In the genomic region with DNA sequence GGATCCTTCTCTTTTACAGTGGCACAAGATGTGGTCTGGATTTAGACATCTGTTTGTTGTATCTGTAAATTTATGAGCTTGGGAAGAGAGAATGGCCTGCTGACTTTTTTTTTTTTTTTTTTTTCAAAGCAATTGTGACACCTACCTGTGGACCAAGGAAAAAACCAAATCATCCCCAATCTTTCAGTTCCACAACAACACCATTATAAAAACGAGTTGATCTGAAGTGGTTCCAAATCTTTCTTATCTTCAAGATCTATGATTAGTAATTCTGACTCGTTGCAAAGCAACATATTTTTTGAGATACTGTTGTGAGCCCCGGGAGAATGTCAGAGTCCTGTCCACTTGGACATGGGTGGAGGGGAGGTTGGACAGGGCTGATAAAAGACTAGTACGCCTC, we compare ENCODE assay signal across 18 cellular contexts. TPM values are rescaled to one million over a fixed set of nuclear protein-coding genes. Genes with fewer than 3 reads are reported as not detected.
DNase-seq lines count a peak whose midpoint lies in the region; ATAC-seq, FAIRE-seq and TF ChIP-seq lines count a peak whose summit lies in the region.
"Had no signal": no experiment of that assay in that cellular context is flagged by ENCODE, and none has a peak within 500 bp of the region (broad histone marks: within the 10 kb centered on the region; RNA-seq: fewer than 3 reads in every experiment).

No MANE protein-coding gene starts in this region.

- H3K9me3 Mint-ChIP-seq in stimulated activated memory B cell treated with anti-CD40 and anti-IgM and Interleukin-4, amounts not matched to agents 10 μg/mL and 1 μg/mL and 100 μg/mL, for 72 hours: no peaks in the 10 kb centered on the region
- H3K9me3 Mint-ChIP-seq: activated naive CD4-positive, alpha-beta T cell treated with anti-CD3 and anti-CD28 coated beads for 36 hours had no signal

- peaks cover 12% of the 10 kb centered on the region; the same call in 1 of the 2 replicates for H3K27me3 ChIP-seq in BLaER1
- H3K27me3 ChIP-seq in K562 (ENCODE audit: control insufficient read depth in 2 of 2, insufficient read depth in 2 of 2, low read length in 2 of 2): peaks cover 8 to 11% of the 10 kb centered on the region in 2 experiments; a peak in 2 of 5 replicates
- H3K27me3 ChIP-seq in thyroid gland: peaks cover 6% of the 10 kb centered on the region

- no TSS peak for BruUV-seq in K562 (replicated peaks; lab: Mats Ljungman, UMichigan)

- intact Hi-C loops in K562 (cut with micrococcal nuclease): no loop called here
- intact Hi-C loops in thyroid gland (cut with DNase I): no loop called here

- H3K9me3 ChIP-seq in BLaER1 (peaks cover 31% of the 10 kb centered on the region), K562 (replicated peaks; ENCODE audit: control insufficient read depth, insufficient read depth, low read depth, low read length) (no peaks in the 10 kb centered on the region), thyroid gland (no peaks in the 10 kb centered on the region)
- H3K9me3 ChIP-seq: mucosa of descending colon, psoas muscle, vagina had no signal

- no peak for TF ChIP-seq RAD21 in K562 (CRISPR knock-in tag; conservative IDR thresholded peaks at IDR 0.05 in 1 of 2, IDR thresholded peaks at IDR 0.05 in 1 of 2)

- peaks cover 74% of the 10 kb centered on the region for H3K27me3 Mint-ChIP-seq in stimulated activated memory B cell treated with anti-CD40 and anti-IgM and Interleukin-4, amounts not matched to agents 10 μg/mL and 1 μg/mL and 100 μg/mL, for 72 hours

- H3K36me3 ChIP-seq in BLaER1 (peaks cover 87% of the 10 kb centered on the region), K562 (ENCODE audit: control insufficient read depth, insufficient read depth, low read length) (no peaks in the 10 kb centered on the region), thyroid gland (no peaks in the 10 kb centered on the region)

- in situ Hi-C loops in K562 (cut with MboI): no loop called here

- H4K20me1 ChIP-seq in BLaER1 (peaks cover 97% of the 10 kb centered on the region), K562 (replicated peaks; ENCODE audit: control insufficient read depth, insufficient read depth, low read length) (no peaks in the 10 kb centered on the region)

- peak; percentile 55 for DNase-seq in NCI-H1105 treated with DMSO at 0.1 percent for 48 hours (lab: John Stamatoyannopoulos, UW)
- DNase-seq in K562 (ENCODE audit: extremely low read depth in 1 of 4, low spot score in 3 of 4): no peak
- peak; percentile 49 for DNase-seq in left kidney (ENCODE audit: low read depth, low spot score)
- DNase-seq in thyroid gland: no peak
- no peak for DNase-seq in NOMO-1 treated with DMSO at 0.1 percent for 48 hours (lab: John Stamatoyannopoulos, UW; ENCODE audit: unreplicated experiment)
- DNase-seq in NCI-H69 (lab: John Stamatoyannopoulos, UW): no peak
- DNase-seq: activated CD8-positive, alpha-beta T cell treated with anti-CD3 and anti-CD28 coated beads for 36 hours; activated naive CD4-positive, alpha-beta T cell treated with anti-CD3 and anti-CD28 coated beads for 36 hours; mucosa of descending colon; NCI-H2227 treated with DMSO at 0.1 percent for 48 hours; psoas muscle; stimulated activated CD4-positive, alpha-beta T cell treated with anti-CD3 and anti-CD28 coated beads, Interleukin-15, amount 100 ng/mL, for 24 hours; T-helper 2 cell had no signal

- H3K9ac ChIP-seq in BLaER1 (peak overlapping the region; percentile 91; the same call in 1 of the 2 replicates), K562 (ENCODE audit: insufficient read depth in 1 of 2, low read depth in 2 of 2, low read length in 2 of 2) (no peak overlapping the region)

- POLR2A ChIA-PET in K562 (lab: Yijun Ruan, JAX): no interaction called here

- H3K36me3 Mint-ChIP-seq in stimulated activated memory B cell treated with anti-CD40 and anti-IgM and Interleukin-4, amounts not matched to agents 10 μg/mL and 1 μg/mL and 100 μg/mL, for 72 hours: peaks cover 5% of the 10 kb centered on the region

- H3K27ac ChIP-seq in BLaER1 (peak overlapping the region; percentile 30; the same call in 1 of the 2 replicates), K562 (ENCODE audit: extremely low read depth, low read depth, low read length) (no peak overlapping the region), thyroid gland (no peak overlapping the region)
- H3K27ac ChIP-seq: PC-9, psoas muscle, vagina had no signal

- no peak overlapping the region for H3K27ac Mint-ChIP-seq in stimulated activated memory B cell treated with anti-CD40 and anti-IgM and Interleukin-4, amounts not matched to agents 10 μg/mL and 1 μg/mL and 100 μg/mL, for 72 hours
- H3K27ac Mint-ChIP-seq: activated CD8-positive, alpha-beta T cell treated with anti-CD3 and anti-CD28 coated beads for 36 hours; activated naive CD4-positive, alpha-beta T cell treated with anti-CD3 and anti-CD28 coated beads for 36 hours had no signal

- H2AFZ ChIP-seq in K562 (ENCODE audit: low read depth, low read length): no peak overlapping the region
- H2AFZ ChIP-seq: PC-9 had no signal

- peak overlapping the region; percentile 75 for H3K4me3 ChIP-seq in BLaER1
- no peak overlapping the region for H3K4me3 ChIP-seq in K562
- H3K4me3 ChIP-seq in thyroid gland (replicated peaks in 1 of 3): no peak overlapping the region
- H3K4me3 ChIP-seq: GM12878, mucosa of descending colon, PC-9, psoas muscle, vagina had no signal

- CTCF ChIA-PET in K562 (lab: Yijun Ruan, JAX; ENCODE audit: low intra/inter-chr PET ratio): no interaction called here

- H3K4me1 ChIP-seq in BLaER1 (peaks cover 55% of the 10 kb centered on the region), K562 (replicated peaks in 1 of 2; ENCODE audit: control insufficient read depth in 2 of 2, insufficient read depth in 2 of 2, low read length in 2 of 2) (peaks cover 0 to 3% of the 10 kb centered on the region in 2 experiments; a peak in 1 of 5 replicates), thyroid gland (peaks cover 4 to 14% of the 10 kb centered on the region in 2 donors)
- H3K4me1 ChIP-seq: psoas muscle had no signal

- no peak for TF ChIP-seq POLR2A in K562 (conservative IDR thresholded peaks at IDR 0.05)
- TF ChIP-seq POLR2A in thyroid gland (IDR thresholded peaks at IDR 0.05): no peak

- no peak for FAIRE-seq in K562 (lab: Jason Lieb, UNC)
- FAIRE-seq: GM12878 had no signal

- TF ChIP-seq CTCF in K562 (IDR thresholded peaks at IDR 0.05 in 2 of 3, conservative IDR thresholded peaks at IDR 0.05 in 1 of 3; ENCODE audit: insufficient read depth in 2 of 3, low read depth in 1 of 3, low read length in 3 of 3) (no peak), thyroid gland (IDR thresholded peaks at IDR 0.05) (no peak)

- TF ChIP-seq EP300 in K562 (IDR thresholded peaks at IDR 0.05; ENCODE audit: low read length): no peak

- no peaks in the 10 kb centered on the region for H3K9me1 ChIP-seq in K562 (ENCODE audit: control insufficient read depth, insufficient read depth, low read length)

- H3K79me2 ChIP-seq in K562 (ENCODE audit: control insufficient read depth, insufficient read depth, low read length): no peaks in the 10 kb centered on the region

- 5% methylated on average over 4 of the region's 4 CpGs for WGBS in K562 (ENCODE audit: insufficient coverage, low coverage, missing lambda C conversion rate)
- 46 to 54% methylated on average over 4 of the region's 4 CpGs for WGBS in thyroid gland, 2 donors

- H3K4me2 ChIP-seq in BLaER1 (peak overlapping the region; percentile 83), K562 (ENCODE audit: insufficient read depth, low read length) (no peak overlapping the region)
- H3K4me2 ChIP-seq: PC-9 had no signal

- no peak overlapping the region for H3K4me3 Mint-ChIP-seq in stimulated activated memory B cell treated with anti-CD40 and anti-IgM and Interleukin-4, amounts not matched to agents 10 μg/mL and 1 μg/mL and 100 μg/mL, for 72 hours
- H3K4me3 Mint-ChIP-seq: activated CD8-positive, alpha-beta T cell treated with anti-CD3 and anti-CD28 coated beads for 36 hours; activated naive CD4-positive, alpha-beta T cell treated with anti-CD3 and anti-CD28 coated beads for 36 hours had no signal

- H3K4me1 Mint-ChIP-seq in stimulated activated memory B cell treated with anti-CD40 and anti-IgM and Interleukin-4, amounts not matched to agents 10 μg/mL and 1 μg/mL and 100 μg/mL, for 72 hours: no peaks in the 10 kb centered on the region

- ATAC-seq in K562: no peak
- ATAC-seq in stimulated activated memory B cell treated with anti-CD40 and anti-IgM and Interleukin-4, amounts not matched to agents 10 μg/mL and 1 μg/mL and 100 μg/mL, for 72 hours: no peak
- ATAC-seq: activated CD8-positive, alpha-beta T cell treated with anti-CD3 and anti-CD28 coated beads for 36 hours; GM12878; mucosa of descending colon; psoas muscle had no signal

TF ChIP-seq in K562, 482 proteins besides CTCF, POLR2A, EP300 and RAD21 (continues in another document):
- TF ChIP-seq ZNF79 (CRISPR knock-in tag; IDR thresholded peaks at IDR 0.05; ENCODE audit: low read depth): no peak

RNA-seq across cellular contexts. Expression of a gene that starts 4.8 kb away (rescaled TPM):
- total RNA-seq in K562 (2011; cell fraction: chromatin; rRNA removed; ENCODE audit: low replicate concordance): not detected in 2 replicates
- total RNA-seq in K562 (2011; cell fraction: nucleolus; rRNA removed): not detected in 2 replicates
- not detected in 2 replicates for total RNA-seq in K562 (2011; cell fraction: nucleoplasm; rRNA removed)
- not detected in 2 replicates for total RNA-seq in K562 (2014; rRNA removed)
- not detected in 2 replicates for total RNA-seq in K562 (2014; rRNA removed; fragmentation: Illumina TruSeq; extraction: Trizol)
- total RNA-seq in K562 (2015; rRNA removed; fragmentation: Illumina TruSeq; extraction: Trizol): not detected in 2 replicates
- 0.07 and 0.13 TPM in 2 replicates for total RNA-seq in K562 (2021)
- not detected in 2 replicates for polyA plus RNA-seq in K562 (2011; rRNA removed)
- not detected in 2 replicates for polyA plus RNA-seq in K562 (2011; cell fraction: cytosol; rRNA removed)
- polyA plus RNA-seq in K562 (2011; cell fraction: nucleus; rRNA removed): not detected in 2 replicates
- polyA plus RNA-seq in K562 (2012): not detected in 2 replicates
- not detected in 2 replicates for polyA plus RNA-seq in K562 (2014; fragmentation: Illumina TruSeq; extraction: Trizol)
- not detected for polyA plus RNA-seq in K562 (2014; fragmentation: Nextera tagmentation; extraction: Ambion mirVana)
- polyA plus RNA-seq in K562 (2014; rRNA removed): not detected in 2 replicates
- not detected in 2 replicates for polyA minus RNA-seq in K562 (2011; rRNA and poly(A)+ RNA removed)
- not detected in 2 replicates for polyA minus RNA-seq in K562 (2011; cell fraction: cytosol; rRNA and poly(A)+ RNA removed)
- polyA minus RNA-seq in K562 (2011; cell fraction: nucleus; rRNA and poly(A)+ RNA removed): not detected in 2 replicates
- total RNA-seq in thyroid gland: 1 to 10 TPM; 2.5 to 7.6 (median 5.5) TPM
- total RNA-seq: activated CD8-positive, alpha-beta T cell treated with anti-CD3 and anti-CD28 coated beads for 36 hours; activated naive CD4-positive, alpha-beta T cell treated with anti-CD3 and anti-CD28 coated beads for 36 hours; GM12878; PC-9 had no signal
- polyA plus RNA-seq: GM12878 had no signal

Comparison
In these comparisons a context has a peak if more than half of its experiments do, and no peak if none do; other contexts are left out.
1. DNase-seq: peak in NCI-H1105 treated with DMSO at 0.1 percent for 48 hours (single experiment) and left kidney (single experiment); none in K562 (0 of 4), thyroid gland (0 of 2), NOMO-1 treated with DMSO at 0.1 percent for 48 hours (single experiment) and NCI-H69 (single experiment).